Comparison of ENCODE assay signal across 1 cellular context in the genomic region with DNA sequence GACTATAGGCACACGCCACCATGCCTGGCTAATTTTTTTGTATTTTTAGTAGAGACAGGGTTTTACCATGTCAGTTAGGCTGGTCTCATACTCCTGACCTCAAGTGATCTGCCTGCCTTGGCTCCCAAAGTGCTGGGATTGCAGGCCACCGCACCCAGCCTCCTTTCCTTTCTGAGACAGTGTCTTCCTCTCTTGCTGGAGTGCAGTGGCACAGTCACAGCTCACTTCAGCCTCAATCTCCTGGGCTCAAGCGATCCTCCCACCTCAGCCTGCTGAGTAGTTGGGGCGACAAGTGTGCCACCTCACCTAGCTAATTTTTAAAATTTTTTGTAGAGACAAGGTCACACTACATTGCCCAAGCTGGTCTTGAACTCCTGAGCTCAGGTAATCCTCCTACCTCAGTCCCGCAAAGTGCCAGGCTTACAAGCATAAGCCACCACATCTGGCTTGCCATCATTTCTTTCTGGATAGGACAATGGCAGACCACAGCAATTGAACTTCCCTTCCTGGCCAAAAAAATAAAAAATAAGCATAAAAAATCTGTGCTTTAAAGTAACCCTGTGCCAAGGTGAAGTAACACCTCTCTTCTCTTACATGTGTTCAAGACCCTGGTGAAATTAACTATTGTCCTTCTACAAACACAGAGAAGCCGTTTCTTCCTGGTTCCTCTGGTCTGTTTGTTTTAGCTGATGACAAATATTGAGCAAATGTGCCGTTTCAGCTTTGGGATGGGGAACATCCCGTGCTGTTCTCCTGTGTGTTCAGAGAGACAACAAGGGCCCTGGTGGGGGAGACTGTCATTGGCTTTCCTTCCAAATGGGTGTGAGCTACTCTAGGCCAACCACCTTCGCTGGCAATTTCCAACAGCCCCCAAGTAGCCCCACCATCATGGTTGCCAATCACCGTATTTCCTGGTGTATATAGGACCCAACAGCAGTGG.
TF ChIP-seq lines count a peak whose summit lies in the region.

No MANE protein-coding gene starts in this region.

TF ChIP-seq in liver, 16 proteins besides CTCF, POLR2A, EP300 and RAD21:
- TF ChIP-seq NR2F2 (IDR thresholded peaks at IDR 0.05) (peak; percentile 24), FOXA1 (IDR thresholded peaks at IDR 0.05) (peak; percentile 88), HNF4G (IDR thresholded peaks at IDR 0.05) (no peak), GABPA (IDR thresholded peaks at IDR 0.05 in 1 of 2, conservative IDR thresholded peaks at IDR 0.05 in 1 of 2) (peak in 1 of 2 donors; percentile 30), TAF1 (conservative IDR thresholded peaks at IDR 0.05) (no peak), ZBTB33 (IDR thresholded peaks at IDR 0.05) (peak; percentile 81), JUND (IDR thresholded peaks at IDR 0.05) (peak; percentile 66 to 87), EGR1 (IDR thresholded peaks at IDR 0.05; ENCODE audit: low read depth in 2 of 2) (peak; percentile 80 to 85), MAX (IDR thresholded peaks at IDR 0.05) (peak; percentile 96), SP1 (IDR thresholded peaks at IDR 0.05) (peak; percentile 99), HNF4A (conservative IDR thresholded peaks at IDR 0.05) (peak; percentile 74 to 77), ATF3 (IDR thresholded peaks at IDR 0.05) (peak; percentile 61), FOXA2 (IDR thresholded peaks at IDR 0.05) (peak; percentile 86), YY1 (IDR thresholded peaks at IDR 0.05) (peak; percentile 86), RXRA (IDR thresholded peaks at IDR 0.05) (peak; percentile 92 to 94)
- TF ChIP-seq, protein P1, sequence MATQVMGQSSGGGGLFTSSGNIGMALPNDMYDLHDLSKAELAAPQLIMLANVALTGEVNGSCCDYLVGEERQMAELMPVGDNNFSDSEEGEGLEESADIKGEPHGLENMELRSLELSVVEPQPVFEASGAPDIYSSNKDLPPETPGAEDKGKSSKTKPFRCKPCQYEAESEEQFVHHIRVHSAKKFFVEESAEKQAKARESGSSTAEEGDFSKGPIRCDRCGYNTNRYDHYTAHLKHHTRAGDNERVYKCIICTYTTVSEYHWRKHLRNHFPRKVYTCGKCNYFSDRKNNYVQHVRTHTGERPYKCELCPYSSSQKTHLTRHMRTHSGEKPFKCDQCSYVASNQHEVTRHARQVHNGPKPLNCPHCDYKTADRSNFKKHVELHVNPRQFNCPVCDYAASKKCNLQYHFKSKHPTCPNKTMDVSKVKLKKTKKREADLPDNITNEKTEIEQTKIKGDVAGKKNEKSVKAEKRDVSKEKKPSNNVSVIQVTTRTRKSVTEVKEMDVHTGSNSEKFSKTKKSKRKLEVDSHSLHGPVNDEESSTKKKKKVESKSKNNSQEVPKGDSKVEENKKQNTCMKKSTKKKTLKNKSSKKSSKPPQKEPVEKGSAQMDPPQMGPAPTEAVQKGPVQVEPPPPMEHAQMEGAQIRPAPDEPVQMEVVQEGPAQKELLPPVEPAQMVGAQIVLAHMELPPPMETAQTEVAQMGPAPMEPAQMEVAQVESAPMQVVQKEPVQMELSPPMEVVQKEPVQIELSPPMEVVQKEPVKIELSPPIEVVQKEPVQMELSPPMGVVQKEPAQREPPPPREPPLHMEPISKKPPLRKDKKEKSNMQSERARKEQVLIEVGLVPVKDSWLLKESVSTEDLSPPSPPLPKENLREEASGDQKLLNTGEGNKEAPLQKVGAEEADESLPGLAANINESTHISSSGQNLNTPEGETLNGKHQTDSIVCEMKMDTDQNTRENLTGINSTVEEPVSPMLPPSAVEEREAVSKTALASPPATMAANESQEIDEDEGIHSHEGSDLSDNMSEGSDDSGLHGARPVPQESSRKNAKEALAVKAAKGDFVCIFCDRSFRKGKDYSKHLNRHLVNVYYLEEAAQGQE (IDR thresholded peaks at IDR 0.05), result peak; percentile 77
